Comparison of ENCODE assay signal across 25 cellular contexts in genomic region chr13:89568276-89568675, GRCh38.
"Had no signal": no experiment of that assay in that cellular context is flagged by ENCODE, and none has a peak within 500 bp of the region (broad histone marks: within the 10 kb centered on the region; RNA-seq: fewer than 3 reads in every experiment).

No MANE protein-coding gene starts in this region.

- DNase-seq: activated CD4-positive, alpha-beta memory T cell treated with anti-CD3 and anti-CD28 coated beads, Interleukin-2, amount 10 ng/mL, durations not matched to agents 7 days and 5 days; activated CD4-positive, alpha-beta T cell treated with anti-CD3 and anti-CD28 coated beads for 1 hour; activated CD4-positive, alpha-beta T cell treated with anti-CD3 and anti-CD28 coated beads, Interleukin-2, amount 10 ng/mL, durations not matched to agents 7 days and 5 days; activated CD8-positive, alpha-beta memory T cell treated with anti-CD3 and anti-CD28 coated beads, Interleukin-2, amount 50 U/mL, for 48 hours; activated gamma-delta T cell; activated naive CD4-positive, alpha-beta T cell treated with anti-CD3 and anti-CD28 coated beads, Interleukin-2, amount 10 ng/mL, durations not matched to agents 7 days and 5 days; activated naive CD8-positive, alpha-beta T cell treated with anti-CD3 and anti-CD28 coated beads, Interleukin-2, amount 10 ng/mL, durations not matched to agents 7 days and 5 days; activated T-cell treated with anti-CD3 and anti-CD28 coated beads, Interleukin-2, amount 50 U/mL, for 24 hours; amygdala; body of pancreas; caudate nucleus; foreskin fibroblast; head of caudate nucleus; hippocampal formation; kidney; natural killer cell; posterior cingulate gyrus; right cardiac atrium; spleen; stimulated activated naive CD4-positive, alpha-beta T cell; T-helper 17 cell; tibial artery had no signal

- H3K4me3 Mint-ChIP-seq: activated CD4-positive, alpha-beta memory T cell treated with anti-CD3 and anti-CD28 coated beads, Interleukin-2, amount 10 ng/mL, durations not matched to agents 7 days and 5 days; activated CD4-positive, alpha-beta T cell treated with anti-CD3 and anti-CD28 coated beads, Interleukin-2, amount 10 ng/mL, durations not matched to agents 7 days and 5 days; activated naive CD4-positive, alpha-beta T cell treated with anti-CD3 and anti-CD28 coated beads, Interleukin-2, amount 10 ng/mL, durations not matched to agents 7 days and 5 days; activated naive CD8-positive, alpha-beta T cell treated with anti-CD3 and anti-CD28 coated beads, Interleukin-2, amount 10 ng/mL, durations not matched to agents 7 days and 5 days; activated T-cell treated with anti-CD3 and anti-CD28 coated beads, Interleukin-2, amount 50 U/mL, for 24 hours; dendritic cell treated with granulocyte-macrophage colony-stimulating factor and Interleukin-4, amounts not matched to agents 40 ng/mL and 50 ng/mL, for 4 days; natural killer cell; T-helper 17 cell; WTC11 had no signal

- H3K4me1 Mint-ChIP-seq: activated CD4-positive, alpha-beta memory T cell treated with anti-CD3 and anti-CD28 coated beads, Interleukin-2, amount 10 ng/mL, durations not matched to agents 7 days and 5 days; activated CD4-positive, alpha-beta T cell treated with anti-CD3 and anti-CD28 coated beads, Interleukin-2, amount 10 ng/mL, durations not matched to agents 7 days and 5 days; activated naive CD4-positive, alpha-beta T cell treated with anti-CD3 and anti-CD28 coated beads, Interleukin-2, amount 10 ng/mL, durations not matched to agents 7 days and 5 days; activated naive CD8-positive, alpha-beta T cell treated with anti-CD3 and anti-CD28 coated beads, Interleukin-2, amount 10 ng/mL, durations not matched to agents 7 days and 5 days; natural killer cell; T-helper 17 cell had no signal

- H3K27me3 ChIP-seq: body of pancreas, spleen, suprapubic skin, tibial artery had no signal

- H3K27ac Mint-ChIP-seq: activated CD4-positive, alpha-beta memory T cell treated with anti-CD3 and anti-CD28 coated beads, Interleukin-2, amount 10 ng/mL, durations not matched to agents 7 days and 5 days; activated CD4-positive, alpha-beta T cell treated with anti-CD3 and anti-CD28 coated beads, Interleukin-2, amount 10 ng/mL, durations not matched to agents 7 days and 5 days; activated naive CD4-positive, alpha-beta T cell treated with anti-CD3 and anti-CD28 coated beads, Interleukin-2, amount 10 ng/mL, durations not matched to agents 7 days and 5 days; activated naive CD8-positive, alpha-beta T cell treated with anti-CD3 and anti-CD28 coated beads, Interleukin-2, amount 10 ng/mL, durations not matched to agents 7 days and 5 days; activated T-cell treated with anti-CD3 and anti-CD28 coated beads, Interleukin-2, amount 50 U/mL, for 24 hours; dendritic cell treated with granulocyte-macrophage colony-stimulating factor and Interleukin-4, amounts not matched to agents 40 ng/mL and 50 ng/mL, for 4 days; natural killer cell; T-helper 17 cell; WTC11 had no signal

- H3K36me3 ChIP-seq: spleen, suprapubic skin, tibial artery had no signal

- ATAC-seq: body of pancreas, natural killer cell, right cardiac atrium, T-helper 17 cell, WTC11 had no signal

- FAIRE-seq: kidney had no signal

- H3K9me3 ChIP-seq: body of pancreas, suprapubic skin, tibial artery had no signal

- H3K27me3 Mint-ChIP-seq: activated CD4-positive, alpha-beta memory T cell treated with anti-CD3 and anti-CD28 coated beads, Interleukin-2, amount 10 ng/mL, durations not matched to agents 7 days and 5 days; activated CD4-positive, alpha-beta T cell treated with anti-CD3 and anti-CD28 coated beads, Interleukin-2, amount 10 ng/mL, durations not matched to agents 7 days and 5 days; activated naive CD4-positive, alpha-beta T cell treated with anti-CD3 and anti-CD28 coated beads, Interleukin-2, amount 10 ng/mL, durations not matched to agents 7 days and 5 days; activated naive CD8-positive, alpha-beta T cell treated with anti-CD3 and anti-CD28 coated beads, Interleukin-2, amount 10 ng/mL, durations not matched to agents 7 days and 5 days; activated T-cell treated with anti-CD3 and anti-CD28 coated beads, Interleukin-2, amount 50 U/mL, for 24 hours; dendritic cell treated with granulocyte-macrophage colony-stimulating factor and Interleukin-4, amounts not matched to agents 40 ng/mL and 50 ng/mL, for 4 days; T-helper 17 cell had no signal

- H3K4me3 ChIP-seq: body of pancreas, spleen, suprapubic skin, tibial artery had no signal

- H3K27ac ChIP-seq: body of pancreas, spleen, suprapubic skin, tibial artery had no signal

- H3K4me1 ChIP-seq: body of pancreas, spleen, suprapubic skin, tibial artery had no signal

- H3K36me3 Mint-ChIP-seq: activated naive CD4-positive, alpha-beta T cell treated with anti-CD3 and anti-CD28 coated beads, Interleukin-2, amount 10 ng/mL, durations not matched to agents 7 days and 5 days; activated naive CD8-positive, alpha-beta T cell treated with anti-CD3 and anti-CD28 coated beads, Interleukin-2, amount 10 ng/mL, durations not matched to agents 7 days and 5 days; natural killer cell had no signal
